ENCODE assay signal across 1 cellular context in the genomic region with DNA sequence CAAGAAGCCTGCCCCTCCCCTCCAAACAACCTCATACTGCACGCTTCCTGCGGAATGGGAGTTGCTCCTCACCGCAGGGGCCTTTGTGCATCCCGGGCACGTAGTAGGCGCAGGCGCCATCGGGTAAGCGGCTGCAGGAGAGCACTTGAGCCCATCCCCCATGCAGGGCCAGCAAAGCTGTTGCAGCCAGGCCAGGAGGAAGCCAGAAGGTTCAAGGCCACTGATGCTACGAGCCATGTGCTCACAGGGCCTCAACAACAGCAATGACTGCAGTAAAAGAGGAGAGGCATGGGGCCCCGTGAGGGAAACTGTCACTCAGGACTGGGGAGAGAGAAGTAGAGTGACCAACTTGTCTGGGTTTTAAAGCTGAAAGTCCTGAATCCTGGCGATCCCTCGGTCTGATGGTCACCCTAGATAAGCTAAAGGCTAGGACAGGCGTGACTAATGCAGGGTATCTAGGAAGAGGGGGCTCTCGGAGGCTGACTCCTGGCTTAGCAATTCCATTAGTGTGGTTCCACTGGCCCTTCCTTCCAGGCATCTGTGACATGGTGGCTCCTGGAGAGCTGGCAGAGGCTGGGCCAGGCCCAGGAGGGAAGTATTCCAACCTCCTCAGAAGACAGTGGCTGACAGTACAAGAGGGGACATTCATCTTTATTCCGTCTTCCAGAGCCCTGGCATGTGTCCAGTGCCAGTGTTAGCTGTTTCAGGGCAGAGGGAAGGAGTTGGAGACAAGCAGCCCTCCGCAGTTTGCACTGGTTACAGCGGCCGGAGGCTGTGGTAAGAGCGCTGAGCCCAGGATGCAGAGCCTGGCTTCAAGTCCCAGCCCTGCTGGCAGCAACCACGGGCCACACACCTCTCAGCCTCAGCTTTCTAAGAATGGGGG.
A peak's percentile ranks its signal among the peaks of the same experiment; 100 is the strongest.
TF ChIP-seq lines count a peak whose summit lies in the region.

No MANE protein-coding gene starts in this region.

TF ChIP-seq in HepG2, 621 proteins besides CTCF, POLR2A, EP300 and RAD21 (continued from another document and continues in another):
- peak; percentile 76; the same call in 1 of the 2 replicates for TF ChIP-seq SIX4 (CRISPR knock-in tag; IDR thresholded peaks at IDR 0.05)
- TF ChIP-seq ZNF749 (CRISPR knock-in tag; IDR thresholded peaks at IDR 0.05; ENCODE audit: borderline replicate concordance): peak; percentile 95; the same call in 1 of the 2 replicates
- TF ChIP-seq FOXA3 (CRISPR knock-in tag; IDR thresholded peaks at IDR 0.05): peak; percentile 85
- TF ChIP-seq SUZ12 (IDR thresholded peaks at IDR 0.05; ENCODE audit: low read depth, low read length): no peak
- no peak for TF ChIP-seq NR3C1 (CRISPR knock-in tag; IDR thresholded peaks at IDR 0.05)
- TF ChIP-seq ZMYM3 (CRISPR knock-in tag; IDR thresholded peaks at IDR 0.05): peak; percentile 95
- TF ChIP-seq BRCA1 (CRISPR knock-in tag; IDR thresholded peaks at IDR 0.05): peak; percentile 97; the same call in 1 of the 2 replicates
- peak; percentile 98 for TF ChIP-seq ZNF44 (CRISPR knock-in tag; IDR thresholded peaks at IDR 0.05)
- no peak for TF ChIP-seq PREB (CRISPR knock-in tag; IDR thresholded peaks at IDR 0.05)
- no peak for TF ChIP-seq SCMH1 (CRISPR knock-in tag; IDR thresholded peaks at IDR 0.05; ENCODE audit: borderline replicate concordance)
- peak in 1 of 2 experiments; percentile 83; a peak in 2 of 4 replicates for TF ChIP-seq ATF4 (CRISPR knock-in tag; IDR thresholded peaks at IDR 0.05)
- no peak for TF ChIP-seq MBNL3 (CRISPR knock-in tag; conservative IDR thresholded peaks at IDR 0.05)
- TF ChIP-seq NR0B2 (CRISPR knock-in tag; IDR thresholded peaks at IDR 0.05): peak; percentile 88; the same call in 1 of the 2 replicates
- TF ChIP-seq NCOA5 (CRISPR knock-in tag; IDR thresholded peaks at IDR 0.05): no peak
- TF ChIP-seq, protein P1, sequence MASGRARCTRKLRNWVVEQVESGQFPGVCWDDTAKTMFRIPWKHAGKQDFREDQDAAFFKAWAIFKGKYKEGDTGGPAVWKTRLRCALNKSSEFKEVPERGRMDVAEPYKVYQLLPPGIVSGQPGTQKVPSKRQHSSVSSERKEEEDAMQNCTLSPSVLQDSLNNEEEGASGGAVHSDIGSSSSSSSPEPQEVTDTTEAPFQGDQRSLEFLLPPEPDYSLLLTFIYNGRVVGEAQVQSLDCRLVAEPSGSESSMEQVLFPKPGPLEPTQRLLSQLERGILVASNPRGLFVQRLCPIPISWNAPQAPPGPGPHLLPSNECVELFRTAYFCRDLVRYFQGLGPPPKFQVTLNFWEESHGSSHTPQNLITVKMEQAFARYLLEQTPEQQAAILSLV (CRISPR knock-in tag; IDR thresholded peaks at IDR 0.05; ENCODE audit: borderline replicate concordance): peak; percentile 86
- TF ChIP-seq, protein P2, sequence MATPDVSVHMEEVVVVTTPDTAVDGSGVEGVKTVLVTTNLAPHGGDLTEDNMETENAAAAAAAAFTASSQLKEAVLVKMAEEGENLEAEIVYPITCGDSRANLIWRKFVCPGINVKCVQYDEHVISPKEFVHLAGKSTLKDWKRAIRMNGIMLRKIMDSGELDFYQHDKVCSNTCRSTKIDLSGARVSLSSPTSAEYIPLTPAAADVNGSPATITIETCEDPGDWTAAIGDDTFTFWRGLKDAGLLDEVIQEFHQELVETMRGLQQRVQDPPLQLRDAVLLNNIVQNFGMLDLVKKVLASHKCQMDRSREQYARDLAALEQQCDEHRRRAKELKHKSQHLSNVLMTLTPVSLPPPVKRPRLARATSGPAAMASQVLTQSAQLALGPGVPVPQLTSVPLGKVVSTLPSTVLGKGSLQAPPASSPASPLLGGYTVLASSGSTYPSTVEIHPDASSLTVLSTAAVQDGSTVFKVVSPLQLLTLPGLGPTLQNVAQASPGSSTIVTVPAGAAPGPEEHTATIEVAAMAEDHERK (CRISPR knock-in tag; IDR thresholded peaks at IDR 0.05; ENCODE audit: low read depth): no peak
- no peak for TF ChIP-seq CC2D1A (CRISPR knock-in tag; IDR thresholded peaks at IDR 0.05)
- TF ChIP-seq SOX5 (CRISPR knock-in tag; IDR thresholded peaks at IDR 0.05; ENCODE audit: borderline replicate concordance): peak; percentile 84
- no peak for TF ChIP-seq ZNF558 (CRISPR knock-in tag; IDR thresholded peaks at IDR 0.05; ENCODE audit: borderline replicate concordance)
- TF ChIP-seq ZNF235 (CRISPR knock-in tag; IDR thresholded peaks at IDR 0.05; ENCODE audit: borderline replicate concordance): no peak
- peak; percentile 65; the same call in 1 of the 2 replicates for TF ChIP-seq ZNF629 (CRISPR knock-in tag; conservative IDR thresholded peaks at IDR 0.05)
- TF ChIP-seq ZNF660 (CRISPR knock-in tag; IDR thresholded peaks at IDR 0.05; ENCODE audit: borderline replicate concordance, low read depth): no peak
- 0 out of 2 replicates have a peak, but pooled peaks have one; percentile 61 for TF ChIP-seq RARG (CRISPR knock-in tag; IDR thresholded peaks at IDR 0.05; ENCODE audit: low read depth)
- peak; percentile 93 for TF ChIP-seq FOXK2 (IDR thresholded peaks at IDR 0.05)
- peak; percentile 96 for TF ChIP-seq RXRB (CRISPR knock-in tag; IDR thresholded peaks at IDR 0.05; ENCODE audit: borderline replicate concordance)
- peak; percentile 90; the same call in 1 of the 2 replicates for TF ChIP-seq SNAPC5 (CRISPR knock-in tag; IDR thresholded peaks at IDR 0.05; ENCODE audit: borderline replicate concordance)
- TF ChIP-seq ZNF101 (CRISPR knock-in tag; IDR thresholded peaks at IDR 0.05; ENCODE audit: borderline replicate concordance, low read depth): no peak
- peak; percentile 84; the same call in 1 of the 2 replicates for TF ChIP-seq ZFP41 (CRISPR knock-in tag; IDR thresholded peaks at IDR 0.05; ENCODE audit: borderline replicate concordance)
- TF ChIP-seq NFYB (CRISPR knock-in tag; IDR thresholded peaks at IDR 0.05): no peak; the same call in 1 of the 2 replicates
- TF ChIP-seq ATM (IDR thresholded peaks at IDR 0.05; ENCODE audit: borderline replicate concordance): no peak
- TF ChIP-seq HBP1 (CRISPR knock-in tag; IDR thresholded peaks at IDR 0.05; ENCODE audit: low read depth): peak; percentile 89; the same call in 1 of the 2 replicates
- TF ChIP-seq ZNF546 (CRISPR knock-in tag; conservative IDR thresholded peaks at IDR 0.05): 0 out of 2 replicates have a peak, but pooled peaks have one; percentile 14
- TF ChIP-seq ZNF253 (CRISPR knock-in tag; IDR thresholded peaks at IDR 0.05; ENCODE audit: borderline replicate concordance): no peak
- TF ChIP-seq SETDB1 (CRISPR knock-in tag; IDR thresholded peaks at IDR 0.05; ENCODE audit: borderline replicate concordance): no peak
- peak; percentile 97 for TF ChIP-seq NAIF1 (CRISPR knock-in tag; IDR thresholded peaks at IDR 0.05; ENCODE audit: borderline replicate concordance)
- TF ChIP-seq IKZF5 (CRISPR knock-in tag; IDR thresholded peaks at IDR 0.05): peak; percentile 97; the same call in 1 of the 2 replicates
- TF ChIP-seq BRF2 (CRISPR knock-in tag; IDR thresholded peaks at IDR 0.05): peak; percentile 72; the same call in 1 of the 2 replicates
- peak; percentile 95 for TF ChIP-seq KDM5B (CRISPR knock-in tag; IDR thresholded peaks at IDR 0.05; ENCODE audit: borderline replicate concordance)
- TF ChIP-seq, protein P3, sequence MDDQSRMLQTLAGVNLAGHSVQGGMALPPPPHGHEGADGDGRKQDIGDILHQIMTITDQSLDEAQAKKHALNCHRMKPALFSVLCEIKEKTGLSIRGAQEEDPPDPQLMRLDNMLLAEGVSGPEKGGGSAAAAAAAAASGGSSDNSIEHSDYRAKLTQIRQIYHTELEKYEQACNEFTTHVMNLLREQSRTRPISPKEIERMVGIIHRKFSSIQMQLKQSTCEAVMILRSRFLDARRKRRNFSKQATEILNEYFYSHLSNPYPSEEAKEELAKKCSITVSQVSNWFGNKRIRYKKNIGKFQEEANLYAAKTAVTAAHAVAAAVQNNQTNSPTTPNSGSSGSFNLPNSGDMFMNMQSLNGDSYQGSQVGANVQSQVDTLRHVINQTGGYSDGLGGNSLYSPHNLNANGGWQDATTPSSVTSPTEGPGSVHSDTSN (CRISPR knock-in tag; IDR thresholded peaks at IDR 0.05; ENCODE audit: borderline replicate concordance): no peak
- peak; percentile 85 for TF ChIP-seq BRD4 (CRISPR knock-in tag; IDR thresholded peaks at IDR 0.05)
- TF ChIP-seq AKNA (CRISPR knock-in tag; IDR thresholded peaks at IDR 0.05; ENCODE audit: borderline replicate concordance): no peak
